Comparison of ENCODE assay signal across 14 cellular contexts in genomic region chr2:215022418-215022817, GRCh38.
DNase-seq lines count a peak whose midpoint lies in the region; ATAC-seq and TF ChIP-seq lines count a peak whose summit lies in the region.
"Had no signal": no experiment of that assay in that cellular context is flagged by ENCODE, and none has a peak within 500 bp of the region (broad histone marks: within the 10 kb centered on the region; RNA-seq: fewer than 3 reads in every experiment).

No MANE protein-coding gene starts in this region.

- peak; percentile 49 for DNase-seq in BJ (ENCODE audit: low read depth)
- peak; percentile 77 for DNase-seq in astrocyte of the spinal cord (ENCODE audit: low read depth, low spot score)
- peak; percentile 10 for DNase-seq in iPS-NIHi7 (ENCODE audit: extremely low spot score)
- DNase-seq in HPDE6-E6E7 (ENCODE audit: extremely low spot score) = no peak
- DNase-seq: activated CD4-positive, alpha-beta memory T cell treated with anti-CD3 and anti-CD28 coated beads for 36 hours; activated naive CD4-positive, alpha-beta T cell treated with anti-CD3 and anti-CD28 coated beads, Interleukin-2, amount 10 ng/mL, durations not matched to agents 7 days and 5 days; CD4-positive, alpha-beta T cell; hypothalamus; NCI-H1694; right lobe of liver had no signal

- CTCF ChIA-PET in BJ (lab: Yijun Ruan, JAX) = no interaction called here

- no peaks in the 10 kb centered on the region for H3K36me3 ChIP-seq in BJ (ENCODE audit: control insufficient read depth, insufficient read depth, low read length)
- H3K36me3 ChIP-seq: right lobe of liver had no signal

- no peaks in the 10 kb centered on the region for H3K27me3 ChIP-seq in BJ (ENCODE audit: control insufficient read depth, insufficient read depth, low read length)
- H3K27me3 ChIP-seq: right lobe of liver had no signal

- in situ Hi-C loops in astrocyte of the spinal cord (cut with HindIII; ENCODE audit: low sequenced_read_pairs) = no loop called here

- ATAC-seq in HG03095 (IDR thresholded peaks at IDR 0.05; ENCODE audit: unreplicated experiment) (peak; percentile 35), GM19397 (IDR thresholded peaks at IDR 0.05; ENCODE audit: unreplicated experiment) (no peak), HG03097 (IDR thresholded peaks at IDR 0.05; ENCODE audit: low FRiP score, unreplicated experiment) (no peak), GM19328 (IDR thresholded peaks at IDR 0.05; ENCODE audit: unreplicated experiment) (no peak)
- ATAC-seq: right lobe of liver had no signal

- H3K4me3 ChIP-seq in BJ (ENCODE audit: low read depth, low read length) (no peak overlapping the region), astrocyte of the spinal cord (ENCODE audit: low read depth, low read length) (no peak overlapping the region)
- H3K4me3 ChIP-seq: right lobe of liver had no signal

- TF ChIP-seq CTCF in BJ (IDR thresholded peaks at IDR 0.05; ENCODE audit: insufficient read depth, low read depth, low read length) (no peak), astrocyte of the spinal cord (IDR thresholded peaks at IDR 0.05; ENCODE audit: low read depth, low read length) (no peak)

- POLR2A ChIA-PET in BJ (lab: Charles Lee) = no interaction called here
